ENCODE assay signal across 30 cellular contexts in the genomic region with DNA sequence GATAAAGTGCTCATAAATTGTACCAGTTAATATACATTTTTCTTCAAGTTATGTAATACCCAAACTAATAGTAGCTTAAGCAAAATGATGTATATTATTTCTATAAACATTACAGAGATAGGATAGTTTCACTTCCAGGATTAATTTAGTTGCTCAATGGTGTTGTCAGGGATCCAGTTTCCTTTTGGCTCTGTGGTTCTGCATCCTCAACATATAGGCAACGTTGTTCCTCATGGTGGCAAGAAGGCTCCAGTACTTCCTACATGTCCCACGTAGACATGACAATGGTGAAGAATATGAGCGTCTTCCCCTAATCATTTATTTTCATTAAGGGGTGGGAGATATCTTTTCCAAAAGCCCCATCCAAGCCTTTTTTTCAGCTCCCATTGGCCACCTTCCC.
"Had no signal": no experiment of that assay in that cellular context is flagged by ENCODE, and none has a peak within 500 bp of the region (broad histone marks: within the 10 kb centered on the region; RNA-seq: fewer than 3 reads in every experiment).

No MANE protein-coding gene starts in this region.

- H3K4me3 Mint-ChIP-seq: activated CD4-positive, alpha-beta T cell treated with anti-CD3 and anti-CD28 coated beads for 36 hours; activated CD4-positive, alpha-beta T cell treated with anti-CD3 and anti-CD28 coated beads, Interleukin-2, amount 10 ng/mL, durations not matched to agents 7 days and 5 days; activated CD8-positive, alpha-beta T cell treated with anti-CD3 and anti-CD28 coated beads, Interleukin-2, amount 10 ng/mL, durations not matched to agents 7 days and 5 days; activated naive CD4-positive, alpha-beta T cell treated with anti-CD3 and anti-CD28 coated beads for 36 hours; activated T-cell treated with anti-CD3 and anti-CD28 coated beads, Interleukin-2, amount 50 U/mL, for 4 hours; activated T-helper 1 cell treated with anti-CD3 and anti-CD28 coated beads, Interleukin-12 subunit alpha, Interleukin-12 subunit beta, Interleukin-2, Interleukin-4 antibody, amounts not matched to agents 30 ng/mL and 10 ng/mL and 1 ng/mL, durations not matched to agents 14 hours and 24 hours and 36 hours had no signal

- H3K9me3 Mint-ChIP-seq: activated CD4-positive, alpha-beta T cell treated with anti-CD3 and anti-CD28 coated beads, Interleukin-2, amount 10 ng/mL, durations not matched to agents 7 days and 5 days; activated naive CD4-positive, alpha-beta T cell treated with anti-CD3 and anti-CD28 coated beads for 36 hours; activated naive CD4-positive, alpha-beta T cell treated with anti-CD3 and anti-CD28 coated beads, Interleukin-2, amount 50 U/mL, for 72 hours; activated T-cell treated with anti-CD3 and anti-CD28 coated beads, Interleukin-2, amount 50 U/mL, for 4 hours; activated T-helper 1 cell treated with anti-CD3 and anti-CD28 coated beads, Interleukin-12 subunit alpha, Interleukin-12 subunit beta, Interleukin-2, Interleukin-4 antibody, amounts not matched to agents 30 ng/mL and 10 ng/mL and 1 ng/mL, durations not matched to agents 14 hours and 24 hours and 36 hours; IgD-negative memory B cell had no signal

- H3K36me3 ChIP-seq: adrenal gland, MG63 had no signal

- H3K36me3 Mint-ChIP-seq: activated naive CD4-positive, alpha-beta T cell treated with anti-CD3 and anti-CD28 coated beads, Interleukin-2, amount 50 U/mL, for 72 hours; IgD-negative memory B cell had no signal

- H3K27ac Mint-ChIP-seq: activated CD4-positive, alpha-beta T cell treated with anti-CD3 and anti-CD28 coated beads for 36 hours; activated CD4-positive, alpha-beta T cell treated with anti-CD3 and anti-CD28 coated beads, Interleukin-2, amount 10 ng/mL, durations not matched to agents 7 days and 5 days; activated CD8-positive, alpha-beta T cell treated with anti-CD3 and anti-CD28 coated beads, Interleukin-2, amount 10 ng/mL, durations not matched to agents 7 days and 5 days; activated naive CD4-positive, alpha-beta T cell treated with anti-CD3 and anti-CD28 coated beads for 36 hours; activated naive CD4-positive, alpha-beta T cell treated with anti-CD3 and anti-CD28 coated beads, Interleukin-2, amount 50 U/mL, for 72 hours; activated T-helper 1 cell treated with anti-CD3 and anti-CD28 coated beads, Interleukin-12 subunit alpha, Interleukin-12 subunit beta, Interleukin-2, Interleukin-4 antibody, amounts not matched to agents 30 ng/mL and 10 ng/mL and 1 ng/mL, durations not matched to agents 14 hours and 24 hours and 36 hours; IgD-negative memory B cell had no signal

- DNase-seq: activated CD4-positive, alpha-beta T cell treated with anti-CD3 and anti-CD28 coated beads for 36 hours; activated CD4-positive, alpha-beta T cell treated with anti-CD3 and anti-CD28 coated beads, Interleukin-2, amount 10 ng/mL, durations not matched to agents 7 days and 5 days; activated CD4-positive, alpha-beta T cell treated with anti-CD3 and anti-CD28 coated beads, Interleukin-2, amount 50 U/mL, for 48 hours; activated CD8-positive, alpha-beta T cell treated with anti-CD3 and anti-CD28 coated beads, Interleukin-2, amount 10 ng/mL, durations not matched to agents 7 days and 5 days; activated gamma-delta T cell treated with Interleukin-2 at 50 U/mL for 16 hours; activated naive CD4-positive, alpha-beta T cell treated with anti-CD3 and anti-CD28 coated beads for 36 hours; activated T-cell treated with anti-CD3 and anti-CD28 coated beads, Interleukin-2, amount 50 U/mL, for 4 hours; body of pancreas; central memory CD4-positive, alpha-beta T cell; Karpas-422; KBM-7; MG63; NCI-H1048; NCI-H1105 treated with DMSO at 0.1 percent for 48 hours; NCI-H1436 treated with DMSO at 0.1 percent for 48 hours; NCI-H1694 treated with DMSO at 0.1 percent for 48 hours; NCI-H2029; NCI-H345; NCI-H524 treated with DMSO at 0.1 percent for 48 hours; SHP77 treated with DMSO at 0.1 percent for 48 hours; SW 1271; T-helper 1 cell; T-helper 2 cell; T-helper 9 cell had no signal

- H3K4me1 Mint-ChIP-seq: activated CD4-positive, alpha-beta T cell treated with anti-CD3 and anti-CD28 coated beads for 36 hours; activated CD4-positive, alpha-beta T cell treated with anti-CD3 and anti-CD28 coated beads, Interleukin-2, amount 10 ng/mL, durations not matched to agents 7 days and 5 days had no signal

- H3K4me3 ChIP-seq: adrenal gland, body of pancreas, MG63 had no signal

- H3K4me1 ChIP-seq: adrenal gland, body of pancreas had no signal

- H3K27ac ChIP-seq: adrenal gland, body of pancreas had no signal

- ATAC-seq: activated CD4-positive, alpha-beta T cell treated with anti-CD3 and anti-CD28 coated beads for 36 hours; activated CD4-positive, CD25-positive, alpha-beta regulatory T cell treated with anti-CD3 and anti-CD28 coated beads, Interleukin-2, amount 50 U/mL, for 24 hours; activated CD8-positive, alpha-beta T cell treated with anti-CD3 and anti-CD28 coated beads, Interleukin-2, amount 10 ng/mL, durations not matched to agents 7 days and 5 days; activated naive CD4-positive, alpha-beta T cell treated with anti-CD3 and anti-CD28 coated beads, Interleukin-2, amount 50 U/mL, for 72 hours; activated T-cell treated with anti-CD3 and anti-CD28 coated beads, Interleukin-2, amount 50 U/mL, for 4 hours; body of pancreas; Panc1 had no signal

- H3K9me3 ChIP-seq: body of pancreas, MG63 had no signal

- H3K27me3 ChIP-seq: adrenal gland, body of pancreas had no signal
